Comparison of ENCODE assay signal across 8 cellular contexts in genomic region chr9:128946945-128947422, GRCh38. TPM values are rescaled to one million over a fixed set of nuclear protein-coding genes. Genes with fewer than 3 reads are reported as not detected.
DNase-seq lines count a peak whose midpoint lies in the region; ATAC-seq and TF ChIP-seq lines count a peak whose summit lies in the region.

No MANE protein-coding gene starts in this region.

- peak overlapping the region; percentile 100 for H3K4me3 Mint-ChIP-seq in glutamatergic neuron (ENCODE audit: unreplicated experiment)

- peaks cover 21% of the 10 kb centered on the region for H3K79me2 ChIP-seq in osteoblast (ENCODE audit: insufficient read depth, low read length)

- no peaks in the 10 kb centered on the region for H3K27me3 ChIP-seq in osteoblast (ENCODE audit: insufficient read depth, low read length)

- peaks cover 4% of the 10 kb centered on the region for H3K36me3 Mint-ChIP-seq in glutamatergic neuron (ENCODE audit: unreplicated experiment)

- H3K9me3 Mint-ChIP-seq in glutamatergic neuron (ENCODE audit: unreplicated experiment): peaks cover 7% of the 10 kb centered on the region

- H3K4me1 Mint-ChIP-seq in glutamatergic neuron (ENCODE audit: low read depth, unreplicated experiment): peaks cover 11% of the 10 kb centered on the region

- H3K36me3 ChIP-seq in osteoblast (ENCODE audit: insufficient read depth, low read length): peaks cover 15% of the 10 kb centered on the region

- H2AFZ ChIP-seq in osteoblast (ENCODE audit: low read length): peak overlapping the region; percentile 96

- TF ChIP-seq CTCF in glutamatergic neuron (IDR thresholded peaks at IDR 0.05; ENCODE audit: partially characterized antibody, unreplicated experiment): no peak
- no peak for TF ChIP-seq CTCF in osteoblast (IDR thresholded peaks at IDR 0.05; ENCODE audit: extremely low read depth, low read depth, low read length)

- H3K27ac ChIP-seq in osteoblast (ENCODE audit: low read depth, low read length): peak overlapping the region; percentile 96

- H3K27ac Mint-ChIP-seq in glutamatergic neuron (ENCODE audit: unreplicated experiment): peak overlapping the region; percentile 93

- peak overlapping the region; percentile 93 for H3K4me3 ChIP-seq in osteoblast (ENCODE audit: insufficient read depth, low read length)

- H3K9me3 ChIP-seq in osteoblast (ENCODE audit: low read depth, low read length): no peaks in the 10 kb centered on the region

- peaks cover 8% of the 10 kb centered on the region for H3K4me1 ChIP-seq in osteoblast (ENCODE audit: insufficient read depth, low read length)

- ATAC-seq in GM19035 (IDR thresholded peaks at IDR 0.05; ENCODE audit: unreplicated experiment): peak; percentile 11
- ATAC-seq in HG03571 (IDR thresholded peaks at IDR 0.05; ENCODE audit: unreplicated experiment): peak; percentile 13
- no peak for ATAC-seq in GM21423 (IDR thresholded peaks at IDR 0.05; ENCODE audit: unreplicated experiment)

- peaks cover 10% of the 10 kb centered on the region for H3K27me3 Mint-ChIP-seq in glutamatergic neuron (ENCODE audit: unreplicated experiment)

- peak overlapping the region; percentile 83 for H3K4me2 ChIP-seq in osteoblast (ENCODE audit: insufficient read depth, low read length)

- H4K20me1 ChIP-seq in osteoblast (ENCODE audit: insufficient read depth, low read length): peaks cover 3% of the 10 kb centered on the region

- DNase-seq in AG08396 (ENCODE audit: low spot score) (peak; percentile 58), glutamatergic neuron (no peak), osteoblast (ENCODE audit: insufficient read length, low spot score, missing footprints) (peak; percentile 88), NCI-H526 treated with DMSO at 0.1 percent for 48 hours (lab: John Stamatoyannopoulos, UW) (no peak)
- DNase-seq in activated naive CD4-positive, alpha-beta T cell treated with Interleukin-2 at 50 U/mL for 16 hours: peak; percentile 28

RNA-seq across cellular contexts. Expression of gene DOLK, which starts 0.4 kb away (rescaled TPM):
- total RNA-seq in glutamatergic neuron (ENCODE audit: unreplicated experiment) (16.6 TPM), osteoblast (28.6 and 29.5 TPM in 2 replicates)

RNA-seq across cellular contexts. Expression of gene NUP188, which starts 0.5 kb away (rescaled TPM):
- total RNA-seq in glutamatergic neuron (ENCODE audit: unreplicated experiment) (63.6 TPM), osteoblast (28.9 and 30.0 TPM in 2 replicates)

RNA-seq across cellular contexts. Expression of gene PHYHD1, which starts 26.2 kb away (rescaled TPM):
- total RNA-seq in glutamatergic neuron (ENCODE audit: unreplicated experiment) (4.4 TPM), osteoblast (7.6 and 8.0 TPM in 2 replicates)

Comparison
In these comparisons a context has a peak if more than half of its experiments do, and no peak if none do; other contexts are left out.
1. DNase-seq: peak in AG08396 (single experiment), activated naive CD4-positive, alpha-beta T cell treated with Interleukin-2 at 50 U/mL for 16 hours (single experiment) and osteoblast (single experiment); none in glutamatergic neuron (single experiment) and NCI-H526 treated with DMSO at 0.1 percent for 48 hours (single experiment).